ENCODE assay signal across 20 cellular contexts in genomic region chr4:181685461-181685860, GRCh38.
A peak's percentile ranks its signal among the peaks of the same experiment; 100 is the strongest.
DNase-seq lines count a peak whose midpoint lies in the region; ATAC-seq and TF ChIP-seq lines count a peak whose summit lies in the region.
"Had no signal": no experiment of that assay in that cellular context is flagged by ENCODE, and none has a peak within 500 bp of the region (broad histone marks: within the 10 kb centered on the region; RNA-seq: fewer than 3 reads in every experiment).

No MANE protein-coding gene starts in this region.

- no peaks in the 10 kb centered on the region for H3K79me2 ChIP-seq in osteoblast (ENCODE audit: insufficient read depth, low read length)

- H3K27me3 Mint-ChIP-seq in chondrocyte (ENCODE audit: low read depth) = no peaks in the 10 kb centered on the region
- H3K27me3 Mint-ChIP-seq: activated naive CD8-positive, alpha-beta T cell treated with anti-CD3 and anti-CD28 coated beads for 36 hours; T-helper 17 cell had no signal

- no peaks in the 10 kb centered on the region for H3K36me3 Mint-ChIP-seq in chondrocyte (ENCODE audit: low read depth)
- H3K36me3 Mint-ChIP-seq: activated naive CD8-positive, alpha-beta T cell treated with anti-CD3 and anti-CD28 coated beads for 36 hours; naive thymus-derived CD8-positive, alpha-beta T cell had no signal

- H3K27ac Mint-ChIP-seq in chondrocyte (ENCODE audit: unreplicated experiment) = peak overlapping the region; percentile 75
- H3K27ac Mint-ChIP-seq: activated naive CD8-positive, alpha-beta T cell treated with anti-CD3 and anti-CD28 coated beads for 36 hours; naive thymus-derived CD8-positive, alpha-beta T cell; T-helper 17 cell had no signal

- no peaks in the 10 kb centered on the region for H3K36me3 ChIP-seq in osteoblast (ENCODE audit: insufficient read depth, low read length)
- H3K36me3 ChIP-seq: esophagus muscularis mucosa had no signal

- peak overlapping the region; percentile 40 for H3K4me3 ChIP-seq in osteoblast (ENCODE audit: insufficient read depth, low read length)
- H3K4me3 ChIP-seq: esophagus muscularis mucosa, skin epidermis had no signal

- H2AFZ ChIP-seq in osteoblast (ENCODE audit: low read length) = no peak overlapping the region

- no peak overlapping the region for H3K4me3 Mint-ChIP-seq in chondrocyte (ENCODE audit: unreplicated experiment)
- H3K4me3 Mint-ChIP-seq: activated naive CD8-positive, alpha-beta T cell treated with anti-CD3 and anti-CD28 coated beads for 36 hours; naive thymus-derived CD8-positive, alpha-beta T cell; T-helper 17 cell had no signal

- no peak for ATAC-seq in HG03097 (IDR thresholded peaks at IDR 0.05; ENCODE audit: low FRiP score, unreplicated experiment)
- ATAC-seq: naive thymus-derived CD8-positive, alpha-beta T cell; T-helper 17 cell had no signal

- peak; percentile 73 for DNase-seq in ELR (ENCODE audit: low read depth)
- DNase-seq in RPMI7951 (ENCODE audit: low read depth) = peak; percentile 67
- DNase-seq in chondrocyte (ENCODE audit: low spot score) = no peak
- DNase-seq in osteoblast (ENCODE audit: insufficient read length, low spot score, missing footprints) = no peak
- DNase-seq in hypothalamus (lab: John Stamatoyannopoulos, UW) = no peak
- DNase-seq in NCI-H526 (lab: John Stamatoyannopoulos, UW) = no peak
- no peak for DNase-seq in NOMO-1 treated with DMSO at 0.1 percent for 48 hours (lab: John Stamatoyannopoulos, UW; ENCODE audit: unreplicated experiment)
- DNase-seq: activated CD4-positive, CD25-positive, alpha-beta regulatory T cell; activated CD8-positive, alpha-beta memory T cell treated with anti-CD3 and anti-CD28 coated beads for 24 hours; activated naive CD8-positive, alpha-beta T cell treated with anti-CD3 and anti-CD28 coated beads for 36 hours; caudate nucleus; naive thymus-derived CD8-positive, alpha-beta T cell; NCI-H187; NCI-H524; SIG-M5; stimulated activated CD4-positive, alpha-beta T cell treated with anti-CD3 and anti-CD28 coated beads, Interleukin-4, amount 100 ng/mL, for 1 hour; T-helper 17 cell had no signal

- H3K4me1 Mint-ChIP-seq in chondrocyte (ENCODE audit: low read depth) = peaks cover 70% of the 10 kb centered on the region
- H3K4me1 Mint-ChIP-seq: activated naive CD8-positive, alpha-beta T cell treated with anti-CD3 and anti-CD28 coated beads for 36 hours; T-helper 17 cell had no signal

- H4K20me1 ChIP-seq in osteoblast (ENCODE audit: insufficient read depth, low read length) = no peaks in the 10 kb centered on the region

- no peaks in the 10 kb centered on the region for H3K27me3 ChIP-seq in osteoblast (ENCODE audit: insufficient read depth, low read length)
- H3K27me3 ChIP-seq: esophagus muscularis mucosa had no signal

- no peaks in the 10 kb centered on the region for H3K9me3 Mint-ChIP-seq in chondrocyte (ENCODE audit: low read depth)
- H3K9me3 Mint-ChIP-seq: activated naive CD8-positive, alpha-beta T cell treated with anti-CD3 and anti-CD28 coated beads for 36 hours had no signal

- TF ChIP-seq CTCF in chondrocyte (IDR thresholded peaks at IDR 0.05) (no peak), osteoblast (IDR thresholded peaks at IDR 0.05; ENCODE audit: extremely low read depth, low read depth, low read length) (no peak)

- H3K4me2 ChIP-seq in osteoblast (ENCODE audit: insufficient read depth, low read length) = peak overlapping the region; percentile 43

- peak overlapping the region; percentile 96 for H3K27ac ChIP-seq in osteoblast (ENCODE audit: low read depth, low read length)
- H3K27ac ChIP-seq: esophagus muscularis mucosa, skin epidermis had no signal

- H3K4me1 ChIP-seq in osteoblast (ENCODE audit: insufficient read depth, low read length) = peaks cover 61% of the 10 kb centered on the region
- H3K4me1 ChIP-seq: esophagus muscularis mucosa had no signal

- H3K9me3 ChIP-seq in osteoblast (ENCODE audit: low read depth, low read length) = no peaks in the 10 kb centered on the region
- H3K9me3 ChIP-seq: esophagus muscularis mucosa had no signal

Comparison
In these comparisons a context has a peak if more than half of its experiments do, and no peak if none do; other contexts are left out.
1. DNase-seq: peak in ELR (single experiment) and RPMI7951 (single experiment); none in chondrocyte (single experiment), osteoblast (single experiment), hypothalamus (0 of 51), NCI-H526 (0 of 2) and NOMO-1 treated with DMSO at 0.1 percent for 48 hours (single experiment).